ENCODE assay signal across 8 cellular contexts in genomic region chr2:158410132-158410531, GRCh38. TPM values are rescaled to one million over a fixed set of nuclear protein-coding genes. Genes with fewer than 3 reads are reported as not detected.
"Had no signal": no experiment of that assay in that cellular context is flagged by ENCODE, and none has a peak within 500 bp of the region (broad histone marks: within the 10 kb centered on the region; RNA-seq: fewer than 3 reads in every experiment).

No MANE protein-coding gene starts in this region.

- FAIRE-seq: G401.6, GM12878, GM12891, GM12892, GM18507, GM19239 had no signal

- ATAC-seq: GM12878 had no signal

- DNase-seq: GDM1, GF-D8 had no signal

- H3K4me3 ChIP-seq: GM12878 had no signal

RNA-seq across cellular contexts. Expression of gene CCDC148, which starts 46.4 kb away (rescaled TPM):
- total RNA-seq: GM12878 had no signal
